24 cellular contexts compared by ENCODE assay signal in genomic region chr18:43656547-43656946, GRCh38.
"Had no signal": no experiment of that assay in that cellular context is flagged by ENCODE, and none has a peak within 500 bp of the region (broad histone marks: within the 10 kb centered on the region; RNA-seq: fewer than 3 reads in every experiment).

No MANE protein-coding gene starts in this region.

- H3K36me3 ChIP-seq: colonic mucosa, esophagus muscularis mucosa, esophagus squamous epithelium, gastrocnemius medialis, gastroesophageal sphincter, heart left ventricle, heart right ventricle had no signal

- ATAC-seq: effector memory CD8-positive, alpha-beta T cell; esophagus mucosa; foreskin keratinocyte; gastrocnemius medialis; gastroesophageal sphincter; heart left ventricle; heart right ventricle had no signal

- H3K4me3 ChIP-seq: colonic mucosa, coronary artery, dorsolateral prefrontal cortex, esophagus muscularis mucosa, esophagus squamous epithelium, gastrocnemius medialis, gastroesophageal sphincter, heart left ventricle, heart right ventricle had no signal

- H3K27ac ChIP-seq: colonic mucosa, coronary artery, dorsolateral prefrontal cortex, epithelial cell of prostate, esophagus muscularis mucosa, esophagus squamous epithelium, foreskin keratinocyte, gastrocnemius medialis, gastroesophageal sphincter, heart left ventricle, heart right ventricle had no signal

- H3K4me1 ChIP-seq: colonic mucosa, esophagus muscularis mucosa, esophagus squamous epithelium, foreskin keratinocyte, gastrocnemius medialis, gastroesophageal sphincter, heart left ventricle, heart right ventricle had no signal

- H3K9me3 ChIP-seq: colonic mucosa, esophagus muscularis mucosa, esophagus squamous epithelium, gastrocnemius medialis, gastroesophageal sphincter had no signal

- H3K27me3 ChIP-seq: colonic mucosa, dorsolateral prefrontal cortex, esophagus muscularis mucosa, esophagus squamous epithelium, foreskin keratinocyte, gastrocnemius medialis, gastroesophageal sphincter, heart left ventricle, heart right ventricle had no signal

- DNase-seq: colonic mucosa; cortex of kidney; dermis blood vessel endothelial cell; dorsolateral prefrontal cortex; effector CD4-positive, alpha-beta T cell; effector CD8-positive, alpha-beta T cell; effector memory CD4-positive, alpha-beta T cell; effector memory CD8-positive, alpha-beta T cell; endodermal cell; erythroblast; esophagus squamous epithelium; foreskin fibroblast; foreskin keratinocyte; foreskin melanocyte; gastrocnemius medialis; glutamatergic neuron; head of caudate nucleus; heart left ventricle; heart right ventricle had no signal
